In genomic region chr2:71528221-71528620, GRCh38 we compare ENCODE assay signal across 28 cellular contexts.
DNase-seq lines count a peak whose midpoint lies in the region; ATAC-seq, FAIRE-seq and TF ChIP-seq lines count a peak whose summit lies in the region.
"Had no signal": no experiment of that assay in that cellular context is flagged by ENCODE, and none has a peak within 500 bp of the region (broad histone marks: within the 10 kb centered on the region; RNA-seq: fewer than 3 reads in every experiment).

No MANE protein-coding gene starts in this region.

- no peak overlapping the region for H3K4me3 Mint-ChIP-seq in stimulated activated naive CD8-positive, alpha-beta T cell treated with anti-CD3 and anti-CD28 coated beads, Interleukin-15, amount 100 ng/mL, for 72 hours
- H3K4me3 Mint-ChIP-seq: CD4-positive, alpha-beta memory T cell; IgD-negative memory B cell had no signal

- DNase-seq in stimulated activated naive CD8-positive, alpha-beta T cell treated with anti-CD3 and anti-CD28 coated beads, Interleukin-15, Interleukin-2, amounts not matched to agents 100 U/mL and 50 U/mL, for 24 hours, result no peak
- no peak for DNase-seq in stimulated activated naive CD8-positive, alpha-beta T cell treated with anti-CD3 and anti-CD28 coated beads, Interleukin-15, amount 100 ng/mL, for 72 hours
- DNase-seq in H1 (ENCODE audit: low read depth in 1 of 2, low spot score in 2 of 2) (no peak), posterior vena cava (ENCODE audit: low spot score) (peak; percentile 61), G401 (ENCODE audit: low spot score) (no peak), stomach (no peak)
- DNase-seq: AML-193; CD4-positive, alpha-beta memory T cell; COR-L47; DMS53; MM.1S; NCI-H1048; NCI-H1694; NCI-H2029 treated with DMSO at 0.1 percent for 48 hours; NCI-H446 treated with DMSO at 0.1 percent for 48 hours; NCI-H526; Right ventricle myocardium superior; RPMI8226 had no signal

- H2AFZ ChIP-seq in H1 (ENCODE audit: low read length), result no peak overlapping the region

- no peak overlapping the region for H2BK120ac ChIP-seq in H1 (replicated peaks; ENCODE audit: low read depth, low read length)

- no peak overlapping the region for H3K4ac ChIP-seq in H1 (replicated peaks; ENCODE audit: insufficient read length, low read depth, low read length)

- peak overlapping the region in 1 of 2 experiments; percentile 15; a peak in 1 of 4 replicates for H3K4me2 ChIP-seq in H1 (ENCODE audit: insufficient read depth in 1 of 2, low read depth in 2 of 2, low read length in 2 of 2)
- H3K4me2 ChIP-seq: BLaER1 treated with 17β-estradiol and CSF1 and Interleukin-3, amounts not matched to agents 10 nM and 100 nM; KMS-11 had no signal

- no peaks in the 10 kb centered on the region for H3K4me1 Mint-ChIP-seq in stimulated activated naive CD8-positive, alpha-beta T cell treated with anti-CD3 and anti-CD28 coated beads, Interleukin-15, amount 100 ng/mL, for 72 hours
- H3K4me1 Mint-ChIP-seq: CD4-positive, alpha-beta memory T cell; IgD-negative memory B cell had no signal

- H3K27ac Mint-ChIP-seq in stimulated activated naive CD8-positive, alpha-beta T cell treated with anti-CD3 and anti-CD28 coated beads, Interleukin-15, amount 100 ng/mL, for 72 hours, result no peak overlapping the region
- H3K27ac Mint-ChIP-seq: CD4-positive, alpha-beta memory T cell had no signal

- H3K23ac ChIP-seq in H1 (ENCODE audit: insufficient read length), result no peak overlapping the region

- no peaks in the 10 kb centered on the region for H3K79me2 ChIP-seq in H1 (ENCODE audit: control insufficient read depth in 1 of 2, insufficient read depth in 2 of 2, low read length in 2 of 2)

- peak; percentile 42 for ATAC-seq in stimulated activated naive CD8-positive, alpha-beta T cell treated with anti-CD3 and anti-CD28 coated beads, Interleukin-15, Interleukin-2, amounts not matched to agents 100 U/mL and 50 U/mL, for 24 hours
- no peak for ATAC-seq in stimulated activated naive CD8-positive, alpha-beta T cell treated with anti-CD3 and anti-CD28 coated beads, Interleukin-15, amount 100 ng/mL, for 72 hours
- no peak for ATAC-seq in HG03097 (IDR thresholded peaks at IDR 0.05; ENCODE audit: low FRiP score, unreplicated experiment)
- no peak for ATAC-seq in HG03280 (IDR thresholded peaks at IDR 0.05; ENCODE audit: unreplicated experiment)
- ATAC-seq: GM12878 had no signal

- 88% methylated on average over 10 of the region's 10 CpGs; no CpG with 5 or more reads in 1 of the 2 experiments for WGBS in H1 (ENCODE audit: extremely low coverage in 1 of 2, insufficient coverage in 1 of 2, insufficient read length in 1 of 2, insufficient replicate concordance in 2 of 2, low coverage in 1 of 2, low lambda C conversion rate in 2 of 2, missing lambda C conversion rate in 1 of 2), 2 experiments
- WGBS in stomach, 5 donors, result 74 to 86% (median 77%) methylated on average over 10 of the region's 10 CpGs

- H2BK5ac ChIP-seq in H1 (ENCODE audit: low read depth, low read length), result no peak overlapping the region

- FAIRE-seq in H1 (lab: Jason Lieb, UNC), result no peak
- FAIRE-seq: A204.1, G401.6, GM12878, H54 had no signal

- H3K4me3 ChIP-seq in H1 (ENCODE audit: extremely low read depth in 1 of 4, insufficient read depth in 2 of 4, low read depth in 3 of 4, low read length in 4 of 4), result no peak overlapping the region
- H3K4me3 ChIP-seq in stomach, result no peak overlapping the region
- H3K4me3 ChIP-seq: BLaER1 treated with 17β-estradiol and CSF1 and Interleukin-3, amounts not matched to agents 10 nM and 100 nM; GM12878; SJSA1 had no signal

- 0 out of 2 replicates have a peak overlapping the region, but pooled peaks have one; percentile 13 for H2BK15ac ChIP-seq in H1 (ENCODE audit: low read length)

- H2AK5ac ChIP-seq in H1 (ENCODE audit: low read depth, low read length), result no peak overlapping the region; the same call in 1 of the 2 replicates

- H3K4me1 ChIP-seq in H1 (replicated peaks in 1 of 4; ENCODE audit: control insufficient read depth in 3 of 4, insufficient read depth in 4 of 4, low read length in 3 of 4) (peaks cover 0 to 11% (median 4%) of the 10 kb centered on the region in 4 experiments; a peak in 6 of 7 replicates), stomach (no peaks in the 10 kb centered on the region)
- H3K4me1 ChIP-seq: SJSA1 had no signal

- H3K36me3 ChIP-seq in H1 (ENCODE audit: control insufficient read depth in 2 of 4, insufficient read depth in 4 of 4, low read length in 3 of 4) (no peaks in the 10 kb centered on the region), stomach (peaks cover 0 to 30% (median 6%) of the 10 kb centered on the region in 4 donors)

- no peak overlapping the region for H3K27ac ChIP-seq in H1 (ENCODE audit: low read depth, low read length)
- no peak overlapping the region for H3K27ac ChIP-seq in stomach
- H3K27ac ChIP-seq: BLaER1 treated with 17β-estradiol and CSF1 and Interleukin-3, amounts not matched to agents 10 nM and 100 nM; KMS-11; SJSA1 had no signal

- no peak for TF ChIP-seq RAD21 in H1 (IDR thresholded peaks at IDR 0.05 in 1 of 2, conservative IDR thresholded peaks at IDR 0.05 in 1 of 2; ENCODE audit: low read depth in 2 of 2, low read length in 2 of 2)

- POLR2A ChIA-PET in H1 (lab: Charles Lee; ENCODE audit: partially characterized antibody), result interaction anchor here (0.8 kb wide), 1 partner anchor 18 kb away, joined by 3 read pairs; no protein-coding TSS in a partner anchor

- peak overlapping the region; percentile 51; the same call in 1 of the 2 replicates for H2BK12ac ChIP-seq in H1 (ENCODE audit: low read depth, low read length)

- H4K20me1 ChIP-seq in H1 (replicated peaks in 1 of 2; ENCODE audit: control insufficient read depth in 1 of 2, insufficient read depth in 2 of 2, low read length in 2 of 2), result no peaks in the 10 kb centered on the region

- TF ChIP-seq CTCF in H1 (IDR thresholded peaks at IDR 0.05; ENCODE audit: control extremely low read depth in 1 of 3, insufficient read depth in 1 of 3, low read depth in 1 of 3, low read length in 3 of 3) (no peak), stomach (IDR thresholded peaks at IDR 0.05) (no peak)

- CTCF ChIA-PET in H1 (lab: Charles Lee; ENCODE audit: partially characterized antibody), result interaction anchor here (0.6 to 7.4 kb wide), 4 partner anchors 13 to 1203 kb away, joined by 3 to 76 read pairs (median 18); no protein-coding TSS in a partner anchor

- intact Hi-C loops in posterior vena cava (cut with DNase I), result no loop called here
- intact Hi-C loops in stomach (cut with DNase I; ENCODE audit: low total_unique reads), result no loop called here

- H2BK20ac ChIP-seq in H1 (ENCODE audit: low read length), result 0 out of 2 replicates have a peak overlapping the region, but pooled peaks have one; percentile 53

- H3K27me3 Mint-ChIP-seq in stimulated activated naive CD8-positive, alpha-beta T cell treated with anti-CD3 and anti-CD28 coated beads, Interleukin-15, amount 100 ng/mL, for 72 hours, result peaks cover 62% of the 10 kb centered on the region

- no peak overlapping the region for H3K14ac ChIP-seq in H1 (ENCODE audit: insufficient read length)

- H3K79me1 ChIP-seq in H1 (ENCODE audit: low read depth, low read length), result no peaks in the 10 kb centered on the region

- H4K8ac ChIP-seq in H1 (ENCODE audit: extremely low read depth, insufficient read depth, low read length), result no peak overlapping the region

- H4K5ac ChIP-seq in H1 (ENCODE audit: insufficient read length, low read depth, low read length), result no peak overlapping the region

- no peak overlapping the region for H3K56ac ChIP-seq in H1 (replicated peaks; ENCODE audit: insufficient read length, low read depth, low read length)

- H3K9ac ChIP-seq in H1 (replicated peaks in 1 of 4; ENCODE audit: extremely low read depth in 1 of 4, low read depth in 3 of 4, low read length in 3 of 4), result no peak overlapping the region
- H3K9ac ChIP-seq: BLaER1 treated with 17β-estradiol and CSF1 and Interleukin-3, amounts not matched to agents 10 nM and 100 nM; KMS-11 had no signal

- TF ChIP-seq EP300 in H1 (IDR thresholded peaks at IDR 0.05; ENCODE audit: borderline replicate concordance in 1 of 2, low read depth in 2 of 2, low read length in 2 of 2) (no peak), stomach (IDR thresholded peaks at IDR 0.05) (no peak)

- H3K18ac ChIP-seq in H1 (ENCODE audit: extremely low read depth, low read length), result no peak overlapping the region

- in situ Hi-C loops in G401 (cut with HindIII; ENCODE audit: low sequenced_read_pairs), result no loop called here

- no peaks in the 10 kb centered on the region for H3K9me3 Mint-ChIP-seq in stimulated activated naive CD8-positive, alpha-beta T cell treated with anti-CD3 and anti-CD28 coated beads, Interleukin-15, amount 100 ng/mL, for 72 hours

- TF ChIP-seq POLR2A in H1 (IDR thresholded peaks at IDR 0.05; ENCODE audit: control extremely low read depth in 1 of 2, low read depth in 2 of 2, low read length in 2 of 2) (no peak), stomach (IDR thresholded peaks at IDR 0.05) (no peak)

- peak overlapping the region; percentile 45 for H4K91ac ChIP-seq in H1 (replicated peaks; ENCODE audit: insufficient read length, low read length)

- no peaks in the 10 kb centered on the region for H3K23me2 ChIP-seq in H1 (ENCODE audit: low read depth, low read length)

- H3K9me3 ChIP-seq in H1 (ENCODE audit: insufficient read depth in 2 of 2, low read depth in 1 of 2, low read length in 1 of 2) (no peaks in the 10 kb centered on the region), stomach (no peaks in the 10 kb centered on the region)
- H3K9me3 ChIP-seq: BLaER1 treated with 17β-estradiol and CSF1 and Interleukin-3, amounts not matched to agents 10 nM and 100 nM; SJSA1 had no signal

- H3K27me3 ChIP-seq in H1 (replicated peaks in 1 of 4; ENCODE audit: control insufficient read depth in 3 of 4, extremely low read depth in 1 of 4, insufficient read depth in 3 of 4, low read length in 3 of 4) (no peaks in the 10 kb centered on the region), stomach (peaks cover 0 to 6% (median 5%) of the 10 kb centered on the region in 3 donors)
- H3K27me3 ChIP-seq: BLaER1 treated with 17β-estradiol and CSF1 and Interleukin-3, amounts not matched to agents 10 nM and 100 nM; SJSA1 had no signal

TF ChIP-seq in H1, 55 proteins besides CTCF, POLR2A, EP300 and RAD21 (continues in another document):
- TF ChIP-seq CTBP2 (IDR thresholded peaks at IDR 0.05; ENCODE audit: borderline replicate concordance, insufficient read depth, insufficient read length, low read length) (no peak), SP4 (IDR thresholded peaks at IDR 0.05; ENCODE audit: low read length) (no peak), E2F6 (IDR thresholded peaks at IDR 0.05) (no peak), SAP30 (IDR thresholded peaks at IDR 0.05; ENCODE audit: insufficient read depth, insufficient replicate concordance, low read length) (no peak), JUN (IDR thresholded peaks at IDR 0.05; ENCODE audit: low read depth, low read length) (no peak)
